10 cellular contexts compared by ENCODE assay signal in genomic region chr17:17120716-17121115, GRCh38.
DNase-seq lines count a peak whose midpoint lies in the region; TF ChIP-seq lines count a peak whose summit lies in the region.
"Had no signal": no experiment of that assay in that cellular context is flagged by ENCODE, and none has a peak within 500 bp of the region (broad histone marks: within the 10 kb centered on the region; RNA-seq: fewer than 3 reads in every experiment).

No MANE protein-coding gene starts in this region.

- peaks cover 86% of the 10 kb centered on the region for H3F3A ChIP-seq in PC-9 (ENCODE audit: insufficient read depth, low read depth)

- no peaks in the 10 kb centered on the region for H3K9me2 ChIP-seq in PC-9 (ENCODE audit: insufficient read depth)

- H3K27me3 ChIP-seq in PC-9 (ENCODE audit: insufficient read depth, low read depth) = no peaks in the 10 kb centered on the region

- peaks cover 98% of the 10 kb centered on the region for H3K79me2 ChIP-seq in PC-9 (ENCODE audit: low read depth)

- TF ChIP-seq CTCF in C4-2B (conservative IDR thresholded peaks at IDR 0.05) (no peak), PC-9 (conservative IDR thresholded peaks at IDR 0.05) (no peak), osteocyte (IDR thresholded peaks at IDR 0.05) (no peak)

- no peaks in the 10 kb centered on the region for H3K9me3 ChIP-seq in PC-9 (ENCODE audit: insufficient read depth, low read depth)

- H3K27ac Mint-ChIP-seq in osteocyte (ENCODE audit: unreplicated experiment) = peak overlapping the region; percentile 84

- H4K20me1 ChIP-seq in PC-9 (ENCODE audit: insufficient read depth) = peaks cover 99% of the 10 kb centered on the region

- H3K36me3 ChIP-seq in PC-9 (ENCODE audit: low read depth) = peaks cover 12% of the 10 kb centered on the region; the same call in 1 of the 2 replicates

- DNase-seq in PC-9 (no peak), fibroblast of peridontal ligament (ENCODE audit: extremely low read depth) (peak; percentile 39), osteocyte (ENCODE audit: extremely low spot score, unreplicated experiment) (no peak), iPS-NIHi11 (ENCODE audit: low spot score) (no peak), NCI-H1092 (lab: John Stamatoyannopoulos, UW) (no peak), islet precursor cell (no peak)
- DNase-seq in activated effector memory CD4-positive, alpha-beta T cell treated with anti-CD3 and anti-CD28 coated beads, Interleukin-2, amount 50 U/mL, for 16 hours = no peak
- DNase-seq: NK-92 treated with Interleukin-12 subunit alpha and Interleukin-12 subunit beta, amount 100 ng/mL, for 24 hours had no signal

- H3K27me3 Mint-ChIP-seq in osteocyte (ENCODE audit: unreplicated experiment) = no peaks in the 10 kb centered on the region
- H3K27me3 Mint-ChIP-seq: activated naive CD4-positive, alpha-beta T cell treated with anti-CD3 and anti-CD28 coated beads, Interleukin-2, amount 50 U/mL, for 24 hours had no signal

- H2AFZ ChIP-seq in PC-9 = no peak overlapping the region

- POLR2A ChIA-PET in PC-9 (lab: Charles Lee; ENCODE audit: unreplicated experiment) = interaction anchor here (0.6 to 0.7 kb wide), 3 partner anchors 33 to 612 kb away, joined by 3 to 11 read pairs (median 5); no protein-coding TSS in a partner anchor

- no peaks in the 10 kb centered on the region for H3K36me3 Mint-ChIP-seq in osteocyte (ENCODE audit: unreplicated experiment)
- H3K36me3 Mint-ChIP-seq: activated naive CD4-positive, alpha-beta T cell treated with anti-CD3 and anti-CD28 coated beads, Interleukin-2, amount 50 U/mL, for 24 hours had no signal

- CTCF ChIA-PET in PC-9 (lab: Charles Lee) = interaction anchor here (0.6 kb wide), 1 partner anchor 120 kb away, joined by 3 read pairs; no protein-coding TSS in a partner anchor

- no peak overlapping the region for H3K4me3 Mint-ChIP-seq in osteocyte (ENCODE audit: unreplicated experiment)
- H3K4me3 Mint-ChIP-seq: activated naive CD4-positive, alpha-beta T cell treated with anti-CD3 and anti-CD28 coated beads, Interleukin-2, amount 50 U/mL, for 24 hours had no signal

- H3K4me2 ChIP-seq in PC-9 = no peak overlapping the region

- no peaks in the 10 kb centered on the region for H3K9me3 Mint-ChIP-seq in osteocyte (ENCODE audit: unreplicated experiment)
- H3K9me3 Mint-ChIP-seq: activated naive CD4-positive, alpha-beta T cell treated with anti-CD3 and anti-CD28 coated beads, Interleukin-2, amount 50 U/mL, for 24 hours had no signal

- peaks cover 9% of the 10 kb centered on the region; the same call in 1 of the 2 replicates for H3K4me1 ChIP-seq in PC-9 (replicated peaks; ENCODE audit: insufficient read depth)

- no peak overlapping the region for H3K4me3 ChIP-seq in PC-9

- H3K27ac ChIP-seq in C4-2B = peak overlapping the region; percentile 66; the same call in 1 of the 2 replicates
- peak overlapping the region; percentile 13; the same call in 1 of the 2 replicates for H3K27ac ChIP-seq in PC-9

- BruUV-seq in PC-9 (replicated peaks; lab: Mats Ljungman, UMichigan) = no TSS peak

- intact Hi-C loops in PC-9 (cut with micrococcal nuclease; ENCODE audit: unreplicated experiment) = no loop called here

- peaks cover 50% of the 10 kb centered on the region for H3K4me1 Mint-ChIP-seq in osteocyte (ENCODE audit: unreplicated experiment)
